ENCODE assay signal across 1 cellular context in genomic region chr7:16667355-16667754, GRCh38.
TF ChIP-seq lines count a peak whose summit lies in the region.

No MANE protein-coding gene starts in this region.

TF ChIP-seq in A549, 52 proteins besides CTCF, POLR2A, EP300 and RAD21 (continued from another document):
- no peak for TF ChIP-seq HES2 (IDR thresholded peaks at IDR 0.05)
- TF ChIP-seq ZSCAN20 (CRISPR knock-in tag; IDR thresholded peaks at IDR 0.05) = no peak
- no peak for TF ChIP-seq NPAS2 (CRISPR knock-in tag; IDR thresholded peaks at IDR 0.05; ENCODE audit: borderline replicate concordance)
- TF ChIP-seq, protein P1, sequence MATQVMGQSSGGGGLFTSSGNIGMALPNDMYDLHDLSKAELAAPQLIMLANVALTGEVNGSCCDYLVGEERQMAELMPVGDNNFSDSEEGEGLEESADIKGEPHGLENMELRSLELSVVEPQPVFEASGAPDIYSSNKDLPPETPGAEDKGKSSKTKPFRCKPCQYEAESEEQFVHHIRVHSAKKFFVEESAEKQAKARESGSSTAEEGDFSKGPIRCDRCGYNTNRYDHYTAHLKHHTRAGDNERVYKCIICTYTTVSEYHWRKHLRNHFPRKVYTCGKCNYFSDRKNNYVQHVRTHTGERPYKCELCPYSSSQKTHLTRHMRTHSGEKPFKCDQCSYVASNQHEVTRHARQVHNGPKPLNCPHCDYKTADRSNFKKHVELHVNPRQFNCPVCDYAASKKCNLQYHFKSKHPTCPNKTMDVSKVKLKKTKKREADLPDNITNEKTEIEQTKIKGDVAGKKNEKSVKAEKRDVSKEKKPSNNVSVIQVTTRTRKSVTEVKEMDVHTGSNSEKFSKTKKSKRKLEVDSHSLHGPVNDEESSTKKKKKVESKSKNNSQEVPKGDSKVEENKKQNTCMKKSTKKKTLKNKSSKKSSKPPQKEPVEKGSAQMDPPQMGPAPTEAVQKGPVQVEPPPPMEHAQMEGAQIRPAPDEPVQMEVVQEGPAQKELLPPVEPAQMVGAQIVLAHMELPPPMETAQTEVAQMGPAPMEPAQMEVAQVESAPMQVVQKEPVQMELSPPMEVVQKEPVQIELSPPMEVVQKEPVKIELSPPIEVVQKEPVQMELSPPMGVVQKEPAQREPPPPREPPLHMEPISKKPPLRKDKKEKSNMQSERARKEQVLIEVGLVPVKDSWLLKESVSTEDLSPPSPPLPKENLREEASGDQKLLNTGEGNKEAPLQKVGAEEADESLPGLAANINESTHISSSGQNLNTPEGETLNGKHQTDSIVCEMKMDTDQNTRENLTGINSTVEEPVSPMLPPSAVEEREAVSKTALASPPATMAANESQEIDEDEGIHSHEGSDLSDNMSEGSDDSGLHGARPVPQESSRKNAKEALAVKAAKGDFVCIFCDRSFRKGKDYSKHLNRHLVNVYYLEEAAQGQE (IDR thresholded peaks at IDR 0.05) = no peak
- no peak for TF ChIP-seq HOXB5 (CRISPR knock-in tag; IDR thresholded peaks at IDR 0.05)
- no peak for TF ChIP-seq HOXA7 (CRISPR knock-in tag; IDR thresholded peaks at IDR 0.05)
- no peak for TF ChIP-seq ZFP36 (IDR thresholded peaks at IDR 0.05; ENCODE audit: borderline replicate concordance, partially characterized antibody)
- TF ChIP-seq CBX8 (IDR thresholded peaks at IDR 0.05) = no peak
- no peak for TF ChIP-seq GATA3 (IDR thresholded peaks at IDR 0.05; ENCODE audit: borderline replicate concordance)
- TF ChIP-seq CBX2 (IDR thresholded peaks at IDR 0.05; ENCODE audit: borderline replicate concordance, low read depth) = no peak
- TF ChIP-seq, protein P2, sequence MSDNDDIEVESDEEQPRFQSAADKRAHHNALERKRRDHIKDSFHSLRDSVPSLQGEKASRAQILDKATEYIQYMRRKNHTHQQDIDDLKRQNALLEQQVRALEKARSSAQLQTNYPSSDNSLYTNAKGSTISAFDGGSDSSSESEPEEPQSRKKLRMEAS (IDR thresholded peaks at IDR 0.05) = no peak
- no peak for TF ChIP-seq FOSL2 (IDR thresholded peaks at IDR 0.05)
- TF ChIP-seq FOSL2 (CRISPR knock-in tag; IDR thresholded peaks at IDR 0.05) = no peak
- TF ChIP-seq ESRRA (IDR thresholded peaks at IDR 0.05; ENCODE audit: borderline replicate concordance, low read length) = no peak
- no peak for TF ChIP-seq KDM1A (IDR thresholded peaks at IDR 0.05; ENCODE audit: low read depth)
- no peak for TF ChIP-seq JUNB (IDR thresholded peaks at IDR 0.05)
- no peak for TF ChIP-seq EHF (CRISPR knock-in tag; IDR thresholded peaks at IDR 0.05)
- no peak for TF ChIP-seq RCOR1 (IDR thresholded peaks at IDR 0.05; ENCODE audit: low read depth, low read length)
